17 cellular contexts compared by ENCODE assay signal in the genomic region with DNA sequence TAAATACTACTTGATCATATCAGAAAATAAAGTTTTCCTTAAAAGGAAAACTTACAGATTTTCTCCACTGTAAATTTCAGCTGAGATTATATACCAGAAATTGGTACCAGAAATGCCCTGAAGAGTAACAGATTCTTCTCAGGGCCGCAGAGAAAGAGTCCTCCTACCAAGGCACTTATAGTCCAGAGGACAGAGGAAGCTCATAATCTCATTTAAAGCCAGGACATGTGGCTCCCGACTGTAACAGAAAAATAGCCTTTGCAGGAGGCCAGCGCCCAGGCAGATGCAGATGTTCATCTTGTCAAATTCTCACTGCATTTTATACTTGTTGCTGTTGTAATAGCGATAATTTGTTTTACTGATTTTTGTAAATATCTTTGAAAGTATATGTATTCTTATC. TPM values are rescaled to one million over a fixed set of nuclear protein-coding genes. Genes with fewer than 3 reads are reported as not detected.
DNase-seq lines count a peak whose midpoint lies in the region; ATAC-seq and TF ChIP-seq lines count a peak whose summit lies in the region.
"Had no signal": no experiment of that assay in that cellular context is flagged by ENCODE, and none has a peak within 500 bp of the region (broad histone marks: within the 10 kb centered on the region; RNA-seq: fewer than 3 reads in every experiment).

No MANE protein-coding gene starts in this region.

- no peak overlapping the region for H2BK15ac ChIP-seq in mesenchymal stem cell (ENCODE audit: low read depth, poor library complexity, severe bottlenecking)

- CTCF ChIA-PET in HEK293T (lab: Yijun Ruan, JAX) = interaction anchor here (1.2 to 1.8 kb wide), 2 partner anchors 11 to 17 kb away, joined by 4 to 6 read pairs; no protein-coding TSS in a partner anchor

- DNase-seq in NCI-H82 (lab: John Stamatoyannopoulos, UW) (peak; percentile 84), mesenchymal stem cell (no peak), sciatic nerve (ENCODE audit: low spot score) (no peak), putamen (ENCODE audit: low spot score) (no peak), HEK293T (ENCODE audit: extremely low spot score) (no peak)
- DNase-seq: ACHN; BE2C; C1 segment of cervical spinal cord; CD4-positive, CD25-positive, alpha-beta regulatory T cell; DMS153; DMS79; GDM1; HCEC 1CT; HFFc6; IMR-90 had no signal

- H3K27me3 ChIP-seq in mesenchymal stem cell (ENCODE audit: control insufficient read depth in 1 of 2, insufficient read depth in 1 of 2, low read length in 2 of 2) = no peaks in the 10 kb centered on the region
- H3K27me3 ChIP-seq: BE2C had no signal

- H3K27ac ChIP-seq in mesenchymal stem cell (ENCODE audit: low read length, poor library complexity, severe bottlenecking) = no peak overlapping the region

- no peak overlapping the region for H2BK120ac ChIP-seq in mesenchymal stem cell (ENCODE audit: low read depth, low read length)

- no peak overlapping the region for H3K4me3 ChIP-seq in mesenchymal stem cell (ENCODE audit: insufficient read depth in 1 of 2, low read depth in 1 of 2, low read length in 2 of 2)
- H3K4me3 ChIP-seq: GM23338 had no signal

- peaks cover 18% of the 10 kb centered on the region for H3K79me1 ChIP-seq in mesenchymal stem cell (replicated peaks; ENCODE audit: low read length, poor library complexity, severe bottlenecking)

- POLR2A ChIA-PET in HEK293T (lab: Yijun Ruan, JAX) = interaction anchor here (1.2 to 1.4 kb wide), 2 partner anchors 11 to 44 kb away, joined by 3 to 8 read pairs; a partner anchor contains a TSS

- H4K91ac ChIP-seq in mesenchymal stem cell (ENCODE audit: low read length) = no peak overlapping the region

- no peak overlapping the region for H2AK5ac ChIP-seq in mesenchymal stem cell (ENCODE audit: low read length, severe bottlenecking)

- no peak overlapping the region for H3K9ac ChIP-seq in mesenchymal stem cell (ENCODE audit: low read length)

- no peak overlapping the region for H4K8ac ChIP-seq in mesenchymal stem cell (ENCODE audit: low read length)

- peaks cover 4% of the 10 kb centered on the region for H3K4me1 ChIP-seq in mesenchymal stem cell (ENCODE audit: control insufficient read depth, insufficient read depth, low read depth, low read length)

- H2AFZ ChIP-seq in mesenchymal stem cell (ENCODE audit: low read depth, low read length) = no peak overlapping the region
- H2AFZ ChIP-seq: GM23338 had no signal

- H3K14ac ChIP-seq in mesenchymal stem cell (ENCODE audit: low read length in 2 of 2) = no peak overlapping the region

- H3K18ac ChIP-seq in mesenchymal stem cell (ENCODE audit: low read depth in 1 of 2, low read length in 2 of 2) = no peak overlapping the region

- intact Hi-C loops in sciatic nerve (cut with DNase I) = no loop called here

- H2BK12ac ChIP-seq in mesenchymal stem cell (ENCODE audit: low read length in 2 of 2) = no peak overlapping the region

- ATAC-seq in SK-N-SH treated with all-trans-retinoic acid at 6 μM for 48 hours = no peak
- ATAC-seq in sciatic nerve = no peak
- ATAC-seq: GM23338 had no signal

- H3K9me3 ChIP-seq in mesenchymal stem cell (ENCODE audit: control insufficient read depth, low read length) = no peaks in the 10 kb centered on the region
- H3K9me3 ChIP-seq: BE2C had no signal

- H2BK5ac ChIP-seq in mesenchymal stem cell (ENCODE audit: low read depth, low read length, poor library complexity, severe bottlenecking) = no peak overlapping the region

- H3K36me3 ChIP-seq in mesenchymal stem cell (ENCODE audit: control insufficient read depth in 1 of 2, insufficient read depth in 2 of 2, low read depth in 1 of 2, low read length in 2 of 2) = no peaks in the 10 kb centered on the region
- H3K36me3 ChIP-seq: BE2C had no signal

- H3K4ac ChIP-seq in mesenchymal stem cell (ENCODE audit: low read depth in 1 of 2, low read length in 2 of 2) = no peak overlapping the region

- 96% methylated on average over 3 of the region's 4 CpGs for WGBS in mesenchymal stem cell

- peak overlapping the region; percentile 29 for H3K4me2 ChIP-seq in mesenchymal stem cell (ENCODE audit: low read length, poor library complexity, severe bottlenecking)
- H3K4me2 ChIP-seq: GM23338 had no signal

- H3K23ac ChIP-seq in mesenchymal stem cell (ENCODE audit: low read length in 2 of 2) = no peak overlapping the region

TF ChIP-seq in SK-N-SH treated with all-trans-retinoic acid at 6 μM for 48 hours, 23 proteins besides CTCF, POLR2A, EP300 and RAD21:
- TF ChIP-seq, protein P1, sequence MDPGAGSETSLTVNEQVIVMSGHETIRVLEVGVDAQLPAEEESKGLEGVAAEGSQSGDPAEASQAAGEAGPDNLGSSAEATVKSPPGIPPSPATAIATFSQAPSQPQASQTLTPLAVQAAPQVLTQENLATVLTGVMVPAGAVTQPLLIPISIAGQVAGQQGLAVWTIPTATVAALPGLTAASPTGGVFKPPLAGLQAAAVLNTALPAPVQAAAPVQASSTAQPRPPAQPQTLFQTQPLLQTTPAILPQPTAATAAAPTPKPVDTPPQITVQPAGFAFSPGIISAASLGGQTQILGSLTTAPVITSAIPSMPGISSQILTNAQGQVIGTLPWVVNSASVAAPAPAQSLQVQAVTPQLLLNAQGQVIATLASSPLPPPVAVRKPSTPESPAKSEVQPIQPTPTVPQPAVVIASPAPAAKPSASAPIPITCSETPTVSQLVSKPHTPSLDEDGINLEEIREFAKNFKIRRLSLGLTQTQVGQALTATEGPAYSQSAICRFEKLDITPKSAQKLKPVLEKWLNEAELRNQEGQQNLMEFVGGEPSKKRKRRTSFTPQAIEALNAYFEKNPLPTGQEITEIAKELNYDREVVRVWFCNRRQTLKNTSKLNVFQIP (CRISPR knock-in tag; IDR thresholded peaks at IDR 0.05; ENCODE audit: borderline replicate concordance, low read depth) = no peak
- TF ChIP-seq TCF4 (CRISPR knock-in tag; IDR thresholded peaks at IDR 0.05; ENCODE audit: borderline replicate concordance) = 0 out of 2 replicates have a peak, but pooled peaks have one; percentile 51

TF ChIP-seq in HEK293T, 16 proteins besides CTCF, POLR2A, EP300 and RAD21:
- TF ChIP-seq HDGF (IDR thresholded peaks at IDR 0.05; ENCODE audit: borderline replicate concordance) = no peak

RNA-seq across cellular contexts. Expression of a gene that starts 43.7 kb away (rescaled TPM):
- 2.1 TPM for polyA plus RNA-seq in mesenchymal stem cell (2013, experiment 1 of 2)
- 2.0 TPM for polyA plus RNA-seq in mesenchymal stem cell (2013, experiment 2 of 2)
- 69.3 TPM for total RNA-seq in sciatic nerve
